Comparison of ENCODE assay signal across 8 cellular contexts in the genomic region with DNA sequence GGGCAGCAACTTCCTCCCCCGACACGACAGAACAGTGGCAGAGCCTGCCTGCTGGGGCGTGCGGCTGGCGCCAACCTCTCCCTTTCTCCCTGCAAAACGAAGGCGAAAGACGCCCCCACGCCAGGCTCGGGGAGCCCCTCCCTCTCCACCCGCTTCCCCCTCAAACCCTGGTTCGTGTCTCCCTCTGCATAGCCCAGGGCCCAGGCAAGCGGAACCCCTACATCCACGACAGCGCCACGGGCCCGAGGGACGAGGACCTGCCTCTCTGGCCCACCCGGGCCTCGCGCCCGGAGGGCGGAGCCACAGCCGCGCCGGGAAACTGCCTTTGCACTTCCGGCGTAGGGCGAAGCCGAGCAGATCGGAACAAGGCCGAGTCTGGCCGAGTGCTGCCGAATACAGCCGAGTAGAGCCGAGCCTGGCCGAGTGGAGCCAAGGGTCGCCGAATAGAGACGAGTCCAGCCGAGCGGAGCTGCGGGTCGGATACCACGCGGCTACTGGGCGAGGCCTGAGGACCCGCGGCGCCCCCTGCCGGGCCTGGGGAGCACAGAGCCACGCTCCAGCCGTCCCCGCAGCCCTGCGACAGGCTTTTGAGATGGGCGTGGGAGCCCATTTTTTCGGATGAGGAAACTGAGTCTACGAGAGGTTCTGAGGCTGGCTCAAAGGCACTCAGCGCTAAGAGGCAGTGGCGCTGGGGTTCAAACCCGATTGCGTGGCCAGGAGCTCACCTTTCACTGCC. TPM values are rescaled to one million over a fixed set of nuclear protein-coding genes. Genes with fewer than 3 reads are reported as not detected.
DNase-seq lines count a peak whose midpoint lies in the region; TF ChIP-seq lines count a peak whose summit lies in the region.

No MANE protein-coding gene starts in this region.

- H3K4me1 Mint-ChIP-seq in nephron, result peaks cover 39% of the 10 kb centered on the region
- peaks cover 46% of the 10 kb centered on the region for H3K4me1 Mint-ChIP-seq in stimulated activated naive CD8-positive, alpha-beta T cell treated with anti-CD3 and anti-CD28 coated beads, Interleukin-15, Interleukin-2, amounts not matched to agents 100 ng/mL and 50 ng/mL, for 24 hours (ENCODE audit: low read depth)

- H3K4me3 ChIP-seq in LNCaP clone FGC (ENCODE audit: low read depth, low read length) (peak overlapping the region; percentile 68), fibroblast of the aortic adventitia (ENCODE audit: low read depth, low read length) (peak overlapping the region; percentile 78)

- CTCF ChIA-PET in RWPE1 (lab: Yijun Ruan, JAX), result interaction anchor here (0.6 to 1.3 kb wide), 6 partner anchors 11 to 263 kb away, joined by 3 to 5 read pairs (median 4); no protein-coding TSS in a partner anchor

- H3K27ac Mint-ChIP-seq in nephron, result peak overlapping the region; percentile 77 to 99 (median 97)
- peak overlapping the region; percentile 92 for H3K27ac Mint-ChIP-seq in stimulated activated naive CD8-positive, alpha-beta T cell treated with anti-CD3 and anti-CD28 coated beads, Interleukin-15, Interleukin-2, amounts not matched to agents 100 ng/mL and 50 ng/mL, for 24 hours

- POLR2A ChIA-PET in RWPE1 (lab: Yijun Ruan, JAX; ENCODE audit: low non-redundant PET), result interaction anchor here (0.6 kb wide), 1 partner anchor 10 kb away, joined by 3 read pairs; no protein-coding TSS in a partner anchor

- H3K27me3 Mint-ChIP-seq in nephron (ENCODE audit: low read depth), result no peaks in the 10 kb centered on the region
- no peaks in the 10 kb centered on the region for H3K27me3 Mint-ChIP-seq in stimulated activated naive CD8-positive, alpha-beta T cell treated with anti-CD3 and anti-CD28 coated beads, Interleukin-15, Interleukin-2, amounts not matched to agents 100 ng/mL and 50 ng/mL, for 24 hours

- TF ChIP-seq CTCF in LNCaP clone FGC (IDR thresholded peaks at IDR 0.05; ENCODE audit: control insufficient read depth, extremely low read depth, insufficient read depth) (peak; percentile 88), RWPE1 (conservative IDR thresholded peaks at IDR 0.05; ENCODE audit: low read depth) (peak; percentile 93), fibroblast of the aortic adventitia (IDR thresholded peaks at IDR 0.05; ENCODE audit: insufficient read depth, low read length) (peak; percentile 90), nephron (IDR thresholded peaks at IDR 0.05; ENCODE audit: unreplicated experiment in 3 of 3) (peak; percentile 92 to 96 (median 95))

- H3K27ac ChIP-seq in RWPE1, result peak overlapping the region; percentile 98

- no peaks in the 10 kb centered on the region for H3K36me3 Mint-ChIP-seq in nephron (ENCODE audit: low read depth)
- no peaks in the 10 kb centered on the region for H3K36me3 Mint-ChIP-seq in stimulated activated naive CD8-positive, alpha-beta T cell treated with anti-CD3 and anti-CD28 coated beads, Interleukin-15, Interleukin-2, amounts not matched to agents 100 ng/mL and 50 ng/mL, for 24 hours (ENCODE audit: low read depth)

- H3K9me3 Mint-ChIP-seq in nephron, result no peaks in the 10 kb centered on the region
- no peaks in the 10 kb centered on the region for H3K9me3 Mint-ChIP-seq in stimulated activated naive CD8-positive, alpha-beta T cell treated with anti-CD3 and anti-CD28 coated beads, Interleukin-15, Interleukin-2, amounts not matched to agents 100 ng/mL and 50 ng/mL, for 24 hours

- peak overlapping the region; percentile 84 to 87 (median 87) for H3K4me3 Mint-ChIP-seq in nephron
- H3K4me3 Mint-ChIP-seq in stimulated activated naive CD8-positive, alpha-beta T cell treated with anti-CD3 and anti-CD28 coated beads, Interleukin-15, Interleukin-2, amounts not matched to agents 100 ng/mL and 50 ng/mL, for 24 hours, result peak overlapping the region; percentile 86

- DNase-seq in ELF-1 (ENCODE audit: low read depth, low spot score), result peak; percentile 99
- DNase-seq in H4 (ENCODE audit: low spot score), result peak; percentile 94
- peak; percentile 89 for DNase-seq in LNCaP clone FGC (ENCODE audit: low read depth)
- peak; percentile 90 for DNase-seq in RWPE1 (ENCODE audit: low spot score)
- peak; percentile 100 for DNase-seq in activated effector memory CD4-positive, alpha-beta T cell treated with Interleukin-2 at 50 U/mL for 16 hours
- peak; percentile 97 for DNase-seq in fibroblast of the aortic adventitia (ENCODE audit: low read depth)

RNA-seq across cellular contexts. Expression of a gene that starts 11.2 kb away (rescaled TPM):
- total RNA-seq in H4 (2014; rRNA removed; shearing (Covaris generic)), result 4.9 and 6.3 TPM in 2 replicates
- total RNA-seq in fibroblast of the aortic adventitia (ENCODE audit: low replicate concordance), result 4.2 and 4.6 TPM in 2 replicates

RNA-seq across cellular contexts. Expression of a gene that starts 13.0 kb away (rescaled TPM):
- not detected in 2 replicates for total RNA-seq in H4 (2014; rRNA removed; shearing (Covaris generic))
- 0.41 TPM in 1 of 2 replicates, not detected in the other for total RNA-seq in fibroblast of the aortic adventitia (ENCODE audit: low replicate concordance)

RNA-seq across cellular contexts. Expression of a gene that starts 44.8 kb away (rescaled TPM):
- total RNA-seq in H4 (2014; rRNA removed; shearing (Covaris generic)), result 15.5 and 20.9 TPM in 2 replicates
- total RNA-seq in fibroblast of the aortic adventitia (ENCODE audit: low replicate concordance), result 5.6 and 14.4 TPM in 2 replicates

RNA-seq across cellular contexts. Expression of a gene that starts 49.6 kb away (rescaled TPM):
- total RNA-seq in H4 (2014; rRNA removed; shearing (Covaris generic)), result 0.08 TPM in 1 of 2 replicates, not detected in the other
- total RNA-seq in fibroblast of the aortic adventitia (ENCODE audit: low replicate concordance), result under 0.01 TPM in 1 of 2 replicates, not detected in the other

Comparison
In these comparisons a context has a peak if more than half of its experiments do, and no peak if none do; other contexts are left out.
1. Peak in every context shown above with its lines: DNase-seq, H3K4me3 ChIP-seq and H3K27ac ChIP-seq.